Comparison of ENCODE assay signal across 8 cellular contexts in the genomic region with DNA sequence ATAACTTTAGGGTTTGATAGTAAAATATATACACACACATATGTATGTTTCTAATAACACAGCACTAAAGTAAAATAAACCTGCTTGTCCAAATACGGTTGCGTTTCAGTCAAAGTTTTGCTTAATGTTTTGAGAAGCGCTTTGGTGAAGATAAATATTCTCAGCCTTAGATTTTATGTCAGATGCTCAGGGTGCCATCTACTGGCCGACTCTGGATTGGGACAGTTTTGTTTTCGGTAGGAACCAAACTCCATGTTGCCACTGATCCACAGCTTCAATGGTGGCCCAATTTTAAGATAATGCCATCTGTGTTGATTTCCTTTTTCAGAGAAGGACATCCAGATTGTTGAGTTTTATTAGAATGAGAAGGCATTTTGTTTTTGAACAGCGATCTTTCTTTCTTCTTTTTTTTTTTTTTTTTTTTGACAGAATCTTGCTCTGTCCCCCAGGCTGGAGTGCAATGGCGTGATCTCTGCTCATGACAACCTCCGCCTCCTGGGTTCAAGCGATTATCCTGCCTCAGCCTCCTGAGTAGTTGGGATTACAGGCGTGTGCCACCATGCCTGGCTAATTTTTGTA. TPM values are rescaled to one million over a fixed set of nuclear protein-coding genes. Genes with fewer than 3 reads are reported as not detected.
DNase-seq lines count a peak whose midpoint lies in the region; ATAC-seq and TF ChIP-seq lines count a peak whose summit lies in the region.

No MANE protein-coding gene starts in this region.

- no peaks in the 10 kb centered on the region for H3K27me3 Mint-ChIP-seq in neural crest cell (ENCODE audit: low read depth)

- TF ChIP-seq CTCF in AG04449 (IDR thresholded peaks at IDR 0.05; ENCODE audit: insufficient read depth, low read length, missing control alignments) (peak; percentile 65), GM13977 (IDR thresholded peaks at IDR 0.05; ENCODE audit: extremely low read depth, insufficient read depth, missing control alignments) (peak; percentile 80), fibroblast of mammary gland (conservative IDR thresholded peaks at IDR 0.05; ENCODE audit: control insufficient read depth, insufficient read depth, low read depth, low read length) (peak; percentile 91), neural crest cell (conservative IDR thresholded peaks at IDR 0.05) (peak; percentile 86), upper lobe of right lung (IDR thresholded peaks at IDR 0.05) (peak; percentile 78)

- in situ Hi-C loops in GM13977 (cut with MboI; ENCODE audit: low pct_unique_long_range_greater_than_20kb, low sequenced_read_pairs, unreplicated experiment): loop anchor here (25.0 kb wide), 2 partner anchors 500 to 1200 kb away; no protein-coding TSS in a partner anchor

- no peaks in the 10 kb centered on the region for H3K36me3 ChIP-seq in upper lobe of right lung

- peaks cover 9% of the 10 kb centered on the region for H3K4me1 Mint-ChIP-seq in neural crest cell

- POLR2A ChIA-PET in AG04449 (lab: Yijun Ruan, JAX): no interaction called here

- H3K9me3 Mint-ChIP-seq in neural crest cell: peaks cover 2% of the 10 kb centered on the region

- ATAC-seq in HG03159 (IDR thresholded peaks at IDR 0.05; ENCODE audit: unreplicated experiment) (peak; percentile 88), upper lobe of right lung (peak; percentile 86)

- H3K9me3 ChIP-seq in upper lobe of right lung: no peaks in the 10 kb centered on the region

- no peak overlapping the region for H3K27ac ChIP-seq in upper lobe of right lung

- CTCF ChIA-PET in AG04449 (lab: Yijun Ruan, JAX): interaction anchor here (0.7 to 7.2 kb wide), 21 partner anchors 10 to 1198 kb away, joined by 3 to 42 read pairs (median 4); no protein-coding TSS in a partner anchor

- H3K4me3 Mint-ChIP-seq in neural crest cell: no peak overlapping the region

- DNase-seq in AG04449 (ENCODE audit: low read depth, low spot score) (no peak), GM13977 (ENCODE audit: low spot score) (peak; percentile 56), NCI-H526 (lab: John Stamatoyannopoulos, UW) (peak; percentile 36 to 74), fibroblast of mammary gland (ENCODE audit: low read depth) (peak; percentile 80), neural crest cell (ENCODE audit: low read depth, low spot score) (peak; percentile 75), upper lobe of right lung (no peak)
- DNase-seq in activated CD8-positive, alpha-beta memory T cell treated with anti-CD3 and anti-CD28 coated beads, Interleukin-2, amount 50 U/mL, for 4 hours: peak; percentile 41

- intact Hi-C loops in upper lobe of right lung (cut with DNase I): no loop called here

- no peak overlapping the region for H3K27ac Mint-ChIP-seq in neural crest cell (ENCODE audit: unreplicated experiment)

- no peaks in the 10 kb centered on the region for H3K36me3 Mint-ChIP-seq in neural crest cell (ENCODE audit: low read depth)

- H3K4me3 ChIP-seq in AG04449 (ENCODE audit: low read depth, low read length) (no peak overlapping the region), fibroblast of mammary gland (ENCODE audit: control insufficient read depth, low read depth, low read length) (no peak overlapping the region), upper lobe of right lung (no peak overlapping the region)

- H3K4me1 ChIP-seq in upper lobe of right lung: no peaks in the 10 kb centered on the region

- peaks cover 4% of the 10 kb centered on the region for H3K27me3 ChIP-seq in upper lobe of right lung

RNA-seq across cellular contexts. Expression of gene LLPH, which starts 43.1 kb away (rescaled TPM):
- total RNA-seq in neural crest cell (24.9 and 26.2 TPM in 2 replicates), upper lobe of right lung (17.1 TPM)

Comparison
In these comparisons a context has a peak if more than half of its experiments do, and no peak if none do; other contexts are left out.
1. DNase-seq: peak in GM13977 (single experiment), NCI-H526 (2 of 2), activated CD8-positive, alpha-beta memory T cell treated with anti-CD3 and anti-CD28 coated beads, Interleukin-2, amount 50 U/mL, for 4 hours (single experiment), fibroblast of mammary gland (single experiment) and neural crest cell (single experiment); none in AG04449 (single experiment) and upper lobe of right lung (single experiment).
2. Peak in every context shown above with its lines, with median percentiles within 50 percentile points of each other: CTCF ChIP-seq.